ENCODE assay signal across 11 cellular contexts in genomic region chr9:87119328-87119881, GRCh38.
A peak's percentile ranks its signal among the peaks of the same experiment; 100 is the strongest.
DNase-seq lines count a peak whose midpoint lies in the region; ATAC-seq and TF ChIP-seq lines count a peak whose summit lies in the region.
"Had no signal": no experiment of that assay in that cellular context is flagged by ENCODE, and none has a peak within 500 bp of the region (broad histone marks: within the 10 kb centered on the region; RNA-seq: fewer than 3 reads in every experiment).

No MANE protein-coding gene starts in this region.

- H3K4me3 Mint-ChIP-seq in T-helper 17 cell, result no peak overlapping the region
- H3K4me3 Mint-ChIP-seq: naive thymus-derived CD4-positive, alpha-beta T cell had no signal

- 31% methylated on average over 11 of the region's 11 CpGs for WGBS in right cardiac atrium

- peaks cover 16% of the 10 kb centered on the region for H3K27me3 Mint-ChIP-seq in T-helper 17 cell

- in situ Hi-C loops in astrocyte of the cerebellum (cut with HindIII; ENCODE audit: low sequenced_read_pairs), result no loop called here

- no peaks in the 10 kb centered on the region for H3K36me3 Mint-ChIP-seq in T-helper 17 cell (ENCODE audit: low read depth)
- H3K36me3 Mint-ChIP-seq: naive thymus-derived CD4-positive, alpha-beta T cell had no signal

- no peaks in the 10 kb centered on the region for H3K9me3 ChIP-seq in right cardiac atrium (ENCODE audit: control insufficient read depth, low read length)
- no peaks in the 10 kb centered on the region for H3K9me3 ChIP-seq in T-helper 17 cell (ENCODE audit: control insufficient read depth, low read length, poor library complexity, severe bottlenecking)
- H3K9me3 ChIP-seq: SJSA1 had no signal

- TF ChIP-seq CTCF in astrocyte of the cerebellum (IDR thresholded peaks at IDR 0.05; ENCODE audit: low read depth, low read length, missing control alignments), result no peak

- H3K4me1 ChIP-seq in right cardiac atrium (ENCODE audit: control insufficient read depth, insufficient read depth, low read length), result peaks cover 8% of the 10 kb centered on the region

- peak overlapping the region; percentile 14 for H3K27ac ChIP-seq in right cardiac atrium (ENCODE audit: low read length)
- H3K27ac ChIP-seq: SJSA1 had no signal

- ATAC-seq in right cardiac atrium (peak; percentile 85 to 86), T-helper 17 cell (no peak), GM21528 (IDR thresholded peaks at IDR 0.05; ENCODE audit: low FRiP score, unreplicated experiment) (no peak), HG03457 (IDR thresholded peaks at IDR 0.05; ENCODE audit: unreplicated experiment) (no peak), GM18909 (IDR thresholded peaks at IDR 0.05; ENCODE audit: poor library complexity, unreplicated experiment) (no peak)
- ATAC-seq: naive thymus-derived CD4-positive, alpha-beta T cell had no signal

- no peaks in the 10 kb centered on the region for H3K4me1 Mint-ChIP-seq in T-helper 17 cell

- DNase-seq in GM03348 (ENCODE audit: low spot score) (peak; percentile 66), astrocyte of the cerebellum (ENCODE audit: low read depth) (peak; percentile 73), right cardiac atrium (peak; percentile 17 to 67 (median 49)), smooth muscle cell of the brain vasculature (ENCODE audit: low read depth, low spot score) (peak; percentile 79), T-helper 17 cell (no peak)
- DNase-seq: effector memory CD4-positive, alpha-beta T cell; naive thymus-derived CD4-positive, alpha-beta T cell had no signal

- no peak overlapping the region for H3K4me3 ChIP-seq in astrocyte of the cerebellum (ENCODE audit: low read depth, low read length)
- H3K4me3 ChIP-seq in right cardiac atrium (ENCODE audit: low read length), result no peak overlapping the region
- H3K4me3 ChIP-seq: SJSA1 had no signal

- H3K27ac Mint-ChIP-seq in T-helper 17 cell, result no peak overlapping the region
- H3K27ac Mint-ChIP-seq: naive thymus-derived CD4-positive, alpha-beta T cell had no signal

- H3K27me3 ChIP-seq in right cardiac atrium (ENCODE audit: control insufficient read depth, insufficient read depth), result no peaks in the 10 kb centered on the region
- H3K27me3 ChIP-seq: SJSA1 had no signal

- intact Hi-C loops in right cardiac atrium (cut with DNase I), result no loop called here

Comparison
In these comparisons a context has a peak if more than half of its experiments do, and no peak if none do; other contexts are left out.
1. DNase-seq: peak in GM03348 (single experiment), astrocyte of the cerebellum (single experiment), right cardiac atrium (3 of 3) and smooth muscle cell of the brain vasculature (single experiment); none in T-helper 17 cell (0 of 3).
2. ATAC-seq: peak in right cardiac atrium (2 of 2); none in T-helper 17 cell (single experiment), GM21528 (single experiment), HG03457 (single experiment) and GM18909 (single experiment).